In the genomic region with DNA sequence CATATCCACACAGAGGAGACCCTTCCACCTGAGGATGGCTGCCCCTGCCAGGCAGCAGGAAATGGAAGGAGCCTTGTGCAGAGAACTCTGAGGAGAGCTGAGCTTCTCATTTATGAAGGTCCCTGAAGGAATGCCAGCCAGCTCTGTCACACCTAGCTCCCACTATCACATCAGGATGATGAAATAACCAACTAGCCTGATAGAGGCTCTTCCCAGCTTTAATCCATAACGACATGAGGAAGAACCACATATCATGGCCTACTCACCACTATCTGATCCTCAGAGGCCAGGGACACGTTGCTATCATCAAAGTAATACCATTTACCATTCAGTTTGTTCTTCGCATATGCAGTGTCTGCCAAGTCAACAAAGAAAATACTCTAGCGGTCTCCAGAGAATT, we compare ENCODE assay signal across 11 cellular contexts. TPM values are rescaled to one million over a fixed set of nuclear protein-coding genes. Genes with fewer than 3 reads are reported as not detected.
A peak's percentile ranks its signal among the peaks of the same experiment; 100 is the strongest.
DNase-seq lines count a peak whose midpoint lies in the region; ATAC-seq and TF ChIP-seq lines count a peak whose summit lies in the region.
"Had no signal": no experiment of that assay in that cellular context is flagged by ENCODE, and none has a peak within 500 bp of the region (broad histone marks: within the 10 kb centered on the region; RNA-seq: fewer than 3 reads in every experiment).

No MANE protein-coding gene starts in this region.

- peaks cover 9 to 18% of the 10 kb centered on the region in 2 donors for H3K36me3 ChIP-seq in lung (ENCODE audit: control insufficient read depth in 2 of 2, insufficient read depth in 2 of 2, low read length in 2 of 2)
- peaks cover 3% of the 10 kb centered on the region for H3K36me3 ChIP-seq in Karpas-422 (ENCODE audit: insufficient read depth, low read length)

- POLR2A ChIA-PET in activated CD4-positive, alpha-beta T cell treated with anti-CD3 and anti-CD28 coated beads for 36 hours (lab: Charles Lee): interaction anchor here (0.6 kb wide), 1 partner anchor 73 kb away, joined by 3 read pairs; no protein-coding TSS in a partner anchor
- POLR2A ChIA-PET in activated naive CD8-positive, alpha-beta T cell treated with anti-CD3 and anti-CD28 coated beads, Interleukin-2, amount 10 ng/mL, durations not matched to agents 7 days and 5 days (lab: Charles Lee): interaction anchor here (0.6 kb wide), 2 partner anchors 68 to 133 kb away, joined by 3 read pairs; no protein-coding TSS in a partner anchor

- no peak overlapping the region for H3K4me2 ChIP-seq in Karpas-422 (ENCODE audit: low read depth, low read length, poor library complexity, severe bottlenecking)

- H3K9ac ChIP-seq in Karpas-422 (ENCODE audit: low read length): no peak overlapping the region

- peaks cover 30% of the 10 kb centered on the region for H3K4me1 Mint-ChIP-seq in activated CD4-positive, alpha-beta T cell treated with anti-CD3 and anti-CD28 coated beads for 36 hours
- H3K4me1 Mint-ChIP-seq in activated naive CD8-positive, alpha-beta T cell treated with anti-CD3 and anti-CD28 coated beads, Interleukin-2, amount 10 ng/mL, durations not matched to agents 7 days and 5 days: peaks cover 24% of the 10 kb centered on the region

- WGBS in lung, 2 donors: 68 to 70% methylated on average over 4 of the region's 4 CpGs

- no peak overlapping the region for H2AFZ ChIP-seq in Karpas-422 (ENCODE audit: low read length)

- H3K36me3 Mint-ChIP-seq in activated CD4-positive, alpha-beta T cell treated with anti-CD3 and anti-CD28 coated beads for 36 hours (ENCODE audit: low read depth): peaks cover 39% of the 10 kb centered on the region
- peaks cover 17% of the 10 kb centered on the region for H3K36me3 Mint-ChIP-seq in activated naive CD8-positive, alpha-beta T cell treated with anti-CD3 and anti-CD28 coated beads, Interleukin-2, amount 10 ng/mL, durations not matched to agents 7 days and 5 days

- no peak overlapping the region for H3K4me3 Mint-ChIP-seq in activated CD4-positive, alpha-beta T cell treated with anti-CD3 and anti-CD28 coated beads for 36 hours
- no peak overlapping the region for H3K4me3 Mint-ChIP-seq in activated naive CD8-positive, alpha-beta T cell treated with anti-CD3 and anti-CD28 coated beads, Interleukin-2, amount 10 ng/mL, durations not matched to agents 7 days and 5 days

- H3K27ac ChIP-seq in lung (ENCODE audit: low read depth in 1 of 2, low read length in 1 of 2) (peak overlapping the region; percentile 37 to 73), temporal lobe (ENCODE audit: low read depth, low read length) (peak overlapping the region; percentile 31), Karpas-422 (ENCODE audit: low read length) (no peak overlapping the region)

- H3K4me1 ChIP-seq in lung (ENCODE audit: control insufficient read depth in 2 of 2, insufficient read depth in 2 of 2, low read length in 2 of 2) (peaks cover 5 to 17% of the 10 kb centered on the region in 2 donors), Karpas-422 (ENCODE audit: low read length) (peaks cover 22% of the 10 kb centered on the region)

- H3K9me2 ChIP-seq in Karpas-422 (replicated peaks; ENCODE audit: insufficient read depth, low read length): no peaks in the 10 kb centered on the region

- no peaks in the 10 kb centered on the region; the same call in none of the 2 replicates for H3K79me2 ChIP-seq in Karpas-422 (ENCODE audit: low read length)

- peak overlapping the region; percentile 80 for H3K27ac Mint-ChIP-seq in activated CD4-positive, alpha-beta T cell treated with anti-CD3 and anti-CD28 coated beads for 36 hours
- H3K27ac Mint-ChIP-seq in activated naive CD8-positive, alpha-beta T cell treated with anti-CD3 and anti-CD28 coated beads, Interleukin-2, amount 10 ng/mL, durations not matched to agents 7 days and 5 days: peak overlapping the region; percentile 21

- no peak for TF ChIP-seq CTCF in lung (IDR thresholded peaks at IDR 0.05; ENCODE audit: control extremely low read depth, extremely low read depth)

- intact Hi-C loops in activated CD4-positive, alpha-beta T cell treated with anti-CD3 and anti-CD28 coated beads for 36 hours (cut with DNase I, micrococcal nuclease): loop anchor here in 1 of 2 experiments (5.0 kb wide), 1 partner anchor 186 kb away; a partner anchor contains a TSS

- H3K27me3 Mint-ChIP-seq in activated CD4-positive, alpha-beta T cell treated with anti-CD3 and anti-CD28 coated beads for 36 hours: no peaks in the 10 kb centered on the region
- H3K27me3 Mint-ChIP-seq in activated naive CD8-positive, alpha-beta T cell treated with anti-CD3 and anti-CD28 coated beads, Interleukin-2, amount 10 ng/mL, durations not matched to agents 7 days and 5 days: no peaks in the 10 kb centered on the region

- no peak for DNase-seq in activated CD4-positive, alpha-beta T cell treated with anti-CD3 and anti-CD28 coated beads for 36 hours
- no peak for DNase-seq in activated CD4-positive, alpha-beta T cell treated with anti-CD3 and anti-CD28 coated beads for 48 hours
- DNase-seq in activated naive CD8-positive, alpha-beta T cell treated with anti-CD3 and anti-CD28 coated beads, Interleukin-2, amount 10 ng/mL, durations not matched to agents 7 days and 5 days: no peak
- DNase-seq in lung (ENCODE audit: low spot score) (no peak), Karpas-422 (no peak), NCI-H187 treated with DMSO at 0.1 percent for 48 hours (lab: John Stamatoyannopoulos, UW) (no peak), T-helper 1 cell (no peak)
- DNase-seq: 8988T; NCI-H1092; stimulated activated naive CD4-positive, alpha-beta T cell treated with Interleukin-2 at 50 U/mL for 16 hours had no signal

- H3K4me3 ChIP-seq in lung: no peak overlapping the region
- no peak overlapping the region for H3K4me3 ChIP-seq in Karpas-422 (ENCODE audit: low read length)

- CTCF ChIA-PET in activated CD4-positive, alpha-beta T cell treated with anti-CD3 and anti-CD28 coated beads for 36 hours (lab: Charles Lee): interaction anchor here (0.5 to 1.3 kb wide), 4 partner anchors 14 to 171 kb away, joined by 3 read pairs; no protein-coding TSS in a partner anchor

- H3K27me3 ChIP-seq in lung (ENCODE audit: control insufficient read depth, insufficient read depth) (no peaks in the 10 kb centered on the region), Karpas-422 (ENCODE audit: low read length) (no peaks in the 10 kb centered on the region)

- ATAC-seq in activated CD4-positive, alpha-beta T cell treated with anti-CD3 and anti-CD28 coated beads for 36 hours: no peak
- ATAC-seq in activated naive CD8-positive, alpha-beta T cell treated with anti-CD3 and anti-CD28 coated beads, Interleukin-2, amount 10 ng/mL, durations not matched to agents 7 days and 5 days (ENCODE audit: low read depth): no peak
- ATAC-seq in lung (ENCODE audit: insufficient read depth, low FRiP score): no peak

- H3K9me3 ChIP-seq in lung (ENCODE audit: control insufficient read depth in 2 of 2, insufficient read depth in 1 of 2, low read length in 1 of 2): no peaks in the 10 kb centered on the region
- H3K9me3 ChIP-seq in Karpas-422 (ENCODE audit: low read length): no peaks in the 10 kb centered on the region

- H4K20me1 ChIP-seq in Karpas-422 (ENCODE audit: insufficient read depth, low read depth, low read length): no peaks in the 10 kb centered on the region

- no peaks in the 10 kb centered on the region for H3K9me3 Mint-ChIP-seq in activated CD4-positive, alpha-beta T cell treated with anti-CD3 and anti-CD28 coated beads for 36 hours (ENCODE audit: low read depth)
- no peaks in the 10 kb centered on the region for H3K9me3 Mint-ChIP-seq in activated naive CD8-positive, alpha-beta T cell treated with anti-CD3 and anti-CD28 coated beads, Interleukin-2, amount 10 ng/mL, durations not matched to agents 7 days and 5 days

RNA-seq across cellular contexts. Expression of a gene that starts 1.5 kb away (rescaled TPM):
- total RNA-seq in activated CD4-positive, alpha-beta T cell treated with anti-CD3 and anti-CD28 coated beads for 36 hours: 1 to 10 TPM; 3.7 to 3.9 TPM
- total RNA-seq in activated naive CD8-positive, alpha-beta T cell treated with anti-CD3 and anti-CD28 coated beads, Interleukin-2, amount 10 ng/mL, durations not matched to agents 7 days and 5 days: 10 to 100 TPM in 1 of 2 experiments, 1 to 10 TPM in 1; 8.1 to 10.9 TPM
- total RNA-seq in lung (1 to 10 TPM; 5.2 to 8.2 TPM), temporal lobe (7.4 TPM)
- 1 to 10 TPM; 6.0 to 8.1 TPM for polyA plus RNA-seq in lung
- 1.6 and 3.6 TPM in 2 replicates for total RNA-seq in Karpas-422 (2014; rRNA removed; shearing (Covaris generic); ENCODE audit: low replicate concordance)
